Comparison of ENCODE assay signal across 28 cellular contexts in the genomic region with DNA sequence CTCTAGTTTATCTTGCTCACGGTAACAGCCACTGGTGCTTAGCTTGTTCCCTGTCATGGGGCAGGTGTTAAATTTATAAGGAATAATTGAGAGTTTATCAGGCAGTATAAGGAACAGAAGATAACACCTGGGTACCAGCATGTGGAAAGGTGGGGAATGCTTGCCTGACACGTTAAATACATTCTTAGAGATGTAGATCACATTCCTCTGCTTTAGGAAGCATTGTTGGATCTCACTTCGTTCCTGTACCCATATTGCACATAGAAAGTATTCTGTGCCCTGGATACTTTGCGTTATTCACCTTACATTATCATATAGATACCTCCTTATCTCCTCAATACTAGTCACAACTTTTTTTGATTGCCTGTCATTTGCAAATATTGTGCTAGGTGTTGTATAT.
"Had no signal": no experiment of that assay in that cellular context is flagged by ENCODE, and none has a peak within 500 bp of the region (broad histone marks: within the 10 kb centered on the region; RNA-seq: fewer than 3 reads in every experiment).

No MANE protein-coding gene starts in this region.

- H3K27me3 ChIP-seq: colonic mucosa, dorsolateral prefrontal cortex, esophagus muscularis mucosa, esophagus squamous epithelium, foreskin keratinocyte, gastrocnemius medialis, gastroesophageal sphincter, heart left ventricle, heart right ventricle had no signal

- FAIRE-seq: colon, endometrium, endothelial cell of umbilical vein, frontal cortex had no signal

- H3K9me3 ChIP-seq: colonic mucosa, esophagus muscularis mucosa, esophagus squamous epithelium, gastrocnemius medialis, gastroesophageal sphincter, heart left ventricle had no signal

- H3K36me3 ChIP-seq: colonic mucosa, esophagus muscularis mucosa, esophagus squamous epithelium, gastrocnemius medialis, gastroesophageal sphincter, heart left ventricle, heart right ventricle had no signal

- H3K27ac ChIP-seq: colonic mucosa, coronary artery, dorsolateral prefrontal cortex, epithelial cell of prostate, esophagus muscularis mucosa, esophagus squamous epithelium, foreskin keratinocyte, gastrocnemius medialis, gastroesophageal sphincter, heart left ventricle, heart right ventricle had no signal

- H3K4me3 ChIP-seq: colonic mucosa, coronary artery, dorsolateral prefrontal cortex, esophagus muscularis mucosa, esophagus squamous epithelium, gastrocnemius medialis, gastroesophageal sphincter, heart left ventricle, heart right ventricle had no signal

- DNase-seq: colonic mucosa; cortex of kidney; dermis blood vessel endothelial cell; dorsolateral prefrontal cortex; effector CD4-positive, alpha-beta T cell; effector CD8-positive, alpha-beta T cell; effector memory CD4-positive, alpha-beta T cell; effector memory CD8-positive, alpha-beta T cell; endodermal cell; erythroblast; esophagus squamous epithelium; foreskin fibroblast; foreskin keratinocyte; foreskin melanocyte; gastrocnemius medialis; glutamatergic neuron; head of caudate nucleus; heart left ventricle; heart right ventricle had no signal

- ATAC-seq: effector memory CD8-positive, alpha-beta T cell; esophagus mucosa; foreskin keratinocyte; gastrocnemius medialis; gastroesophageal sphincter; heart left ventricle; heart right ventricle had no signal
